In the genomic region with DNA sequence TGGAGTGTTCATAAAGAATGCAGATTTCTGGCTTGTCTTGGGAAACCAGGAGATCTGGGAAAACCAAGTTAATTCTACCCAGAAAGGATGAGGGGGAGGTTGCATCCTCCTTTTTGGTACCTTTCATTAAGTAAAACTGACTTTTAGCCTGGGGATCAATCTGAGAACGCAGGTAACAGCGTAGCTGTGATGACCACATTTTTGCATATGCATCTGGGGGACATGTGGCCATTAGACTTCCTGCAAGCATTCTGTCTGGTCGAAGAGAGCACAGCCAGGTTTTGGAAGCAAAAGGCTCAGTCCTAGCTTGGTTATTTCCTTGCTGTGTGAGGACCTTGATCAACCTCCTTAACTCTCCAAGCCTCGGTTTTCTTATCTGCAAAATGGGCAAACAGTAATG, we compare ENCODE assay signal across 24 cellular contexts.
DNase-seq lines count a peak whose midpoint lies in the region; ATAC-seq, FAIRE-seq and TF ChIP-seq lines count a peak whose summit lies in the region.
"Had no signal": no experiment of that assay in that cellular context is flagged by ENCODE, and none has a peak within 500 bp of the region (broad histone marks: within the 10 kb centered on the region; RNA-seq: fewer than 3 reads in every experiment).

No MANE protein-coding gene starts in this region.

- no peaks in the 10 kb centered on the region for H3K9me3 ChIP-seq in K562 (replicated peaks; ENCODE audit: control insufficient read depth, insufficient read depth, low read depth, low read length)
- H3K9me3 ChIP-seq: BE2C had no signal

- H3K36me3 Mint-ChIP-seq in osteocyte (ENCODE audit: unreplicated experiment), result no peaks in the 10 kb centered on the region
- H3K36me3 Mint-ChIP-seq: CD4-positive, CD25-positive, alpha-beta regulatory T cell; CD8-positive, alpha-beta memory T cell had no signal

- no peak overlapping the region for H2AFZ ChIP-seq in K562 (ENCODE audit: low read depth, low read length)
- H2AFZ ChIP-seq: GM23338 had no signal

- ATAC-seq in K562 (no peak), GM21619 (IDR thresholded peaks at IDR 0.05; ENCODE audit: unreplicated experiment) (no peak)
- ATAC-seq: GM23338 had no signal

- CTCF ChIA-PET in K562 (lab: Yijun Ruan, JAX; ENCODE audit: low intra/inter-chr PET ratio), result no interaction called here

- peaks cover 0 to 4% of the 10 kb centered on the region in 2 experiments; a peak in 1 of 5 replicates for H3K27me3 ChIP-seq in K562 (ENCODE audit: control insufficient read depth in 2 of 2, insufficient read depth in 2 of 2, low read length in 2 of 2)
- H3K27me3 ChIP-seq: BE2C had no signal

- POLR2A ChIA-PET in K562 (lab: Yijun Ruan, JAX), result no interaction called here

- no peak for TF ChIP-seq EP300 in K562 (IDR thresholded peaks at IDR 0.05; ENCODE audit: low read length)

- peaks cover 8% of the 10 kb centered on the region for H3K4me1 Mint-ChIP-seq in osteocyte (ENCODE audit: unreplicated experiment)
- H3K4me1 Mint-ChIP-seq: CD4-positive, CD25-positive, alpha-beta regulatory T cell; CD8-positive, alpha-beta memory T cell had no signal

- intact Hi-C loops in K562 (cut with micrococcal nuclease), result no loop called here

- H3K27me3 Mint-ChIP-seq in osteocyte (ENCODE audit: unreplicated experiment), result peaks cover 13% of the 10 kb centered on the region

- no peak overlapping the region for H3K4me3 Mint-ChIP-seq in osteocyte (ENCODE audit: unreplicated experiment)
- H3K4me3 Mint-ChIP-seq: CD4-positive, CD25-positive, alpha-beta regulatory T cell; CD8-positive, alpha-beta memory T cell; GM23338 had no signal

- DNase-seq in GM12865 (ENCODE audit: low read depth) (peak; percentile 20), GM12891 (ENCODE audit: insufficient read length, low spot score) (peak; percentile 30), K562 (ENCODE audit: extremely low read depth in 1 of 4, low spot score in 3 of 4) (no peak), osteocyte (ENCODE audit: extremely low spot score, unreplicated experiment) (peak; percentile 21), middle frontal gyrus (ENCODE audit: extremely low spot score, low spot score) (no peak)
- DNase-seq: ACHN; BE2C; C1 segment of cervical spinal cord; CD4-positive, CD25-positive, alpha-beta regulatory T cell; CD8-positive, alpha-beta memory T cell; COR-L47; DMS 273 treated with DMSO at 0.1 percent for 48 hours; DMS53; DND-41; EL; HCEC 1CT; IMR-90; KBM-7 had no signal

- in situ Hi-C loops in K562 (cut with MboI), result no loop called here

- no peaks in the 10 kb centered on the region for H3K9me1 ChIP-seq in K562 (ENCODE audit: control insufficient read depth, insufficient read depth, low read length)

- BruUV-seq in K562 (replicated peaks; lab: Mats Ljungman, UMichigan), result no TSS peak

- H3K4me3 ChIP-seq in GM12865 (ENCODE audit: low read depth, low read length) (no peak overlapping the region), K562 (no peak overlapping the region)
- H3K4me3 ChIP-seq: GM23338 had no signal

- H4K20me1 ChIP-seq in K562 (replicated peaks; ENCODE audit: control insufficient read depth, insufficient read depth, low read length), result no peaks in the 10 kb centered on the region

- FAIRE-seq in GM12891 (lab: Jason Lieb, UNC) (no peak), K562 (lab: Jason Lieb, UNC) (no peak)
- FAIRE-seq: A204.1, GM19239, H54 had no signal

- no peak overlapping the region for H3K27ac ChIP-seq in K562 (ENCODE audit: extremely low read depth, low read depth, low read length)
- H3K27ac ChIP-seq: HL-60 had no signal

- no peak overlapping the region for H3K9ac ChIP-seq in K562 (ENCODE audit: insufficient read depth in 1 of 2, low read depth in 2 of 2, low read length in 2 of 2)

- TF ChIP-seq RAD21 in K562 (CRISPR knock-in tag; conservative IDR thresholded peaks at IDR 0.05 in 1 of 2, IDR thresholded peaks at IDR 0.05 in 1 of 2), result no peak

- TF ChIP-seq CTCF in GM12865 (IDR thresholded peaks at IDR 0.05; ENCODE audit: insufficient read depth, low read depth, low read length, missing control alignments) (no peak), K562 (IDR thresholded peaks at IDR 0.05 in 2 of 3, conservative IDR thresholded peaks at IDR 0.05 in 1 of 3; ENCODE audit: insufficient read depth in 2 of 3, low read depth in 1 of 3, low read length in 3 of 3) (no peak), osteocyte (IDR thresholded peaks at IDR 0.05) (no peak)

- no peaks in the 10 kb centered on the region for H3K36me3 ChIP-seq in K562 (ENCODE audit: control insufficient read depth, insufficient read depth, low read length)
- H3K36me3 ChIP-seq: BE2C had no signal

- peaks cover 7% of the 10 kb centered on the region for H3K9me3 Mint-ChIP-seq in osteocyte (ENCODE audit: unreplicated experiment)
- H3K9me3 Mint-ChIP-seq: CD8-positive, alpha-beta memory T cell; GM23338 had no signal

- H3K79me2 ChIP-seq in K562 (ENCODE audit: control insufficient read depth, insufficient read depth, low read length), result no peaks in the 10 kb centered on the region

- WGBS in K562 (ENCODE audit: insufficient coverage, low coverage, missing lambda C conversion rate), result 14% methylated on average over 4 of the region's 4 CpGs

- TF ChIP-seq POLR2A in GM12891 (IDR thresholded peaks at IDR 0.05; ENCODE audit: low read depth, low read length), result no peak
- TF ChIP-seq POLR2A in K562 (conservative IDR thresholded peaks at IDR 0.05), result no peak

- no peak overlapping the region for H3K27ac Mint-ChIP-seq in osteocyte (ENCODE audit: unreplicated experiment)
- H3K27ac Mint-ChIP-seq: CD4-positive, CD25-positive, alpha-beta regulatory T cell; GM23338 had no signal

- H3K4me2 ChIP-seq in K562 (ENCODE audit: insufficient read depth, low read length), result no peak overlapping the region
- H3K4me2 ChIP-seq: GM23338 had no signal

- H3K4me1 ChIP-seq in K562 (replicated peaks in 1 of 2; ENCODE audit: control insufficient read depth in 2 of 2, insufficient read depth in 2 of 2, low read length in 2 of 2), result no peaks in the 10 kb centered on the region; a peak in 1 of 5 replicates
- H3K4me1 ChIP-seq: BE2C had no signal

TF ChIP-seq in GM12891, 5 proteins besides CTCF, POLR2A, EP300 and RAD21:
- TF ChIP-seq SPI1 (IDR thresholded peaks at IDR 0.05; ENCODE audit: low read depth, low read length) (no peak), POLR2AphosphoS5 (IDR thresholded peaks at IDR 0.05; ENCODE audit: low read depth, low read length) (no peak), PAX5 (IDR thresholded peaks at IDR 0.05; ENCODE audit: insufficient read depth, low read length, severe bottlenecking) (no peak), TAF1 (IDR thresholded peaks at IDR 0.05; ENCODE audit: low read depth, low read length) (no peak), POU2F2 (IDR thresholded peaks at IDR 0.05; ENCODE audit: low read depth, low read length) (peak; percentile 97)

TF ChIP-seq in K562, 482 proteins besides CTCF, POLR2A, EP300 and RAD21:
- peak; percentile 30 for TF ChIP-seq RBM25 (IDR thresholded peaks at IDR 0.05; ENCODE audit: low read depth, low read length, severe bottlenecking)
- TF ChIP-seq FOXK1 (CRISPR knock-in tag; IDR thresholded peaks at IDR 0.05; ENCODE audit: borderline replicate concordance), result no peak
- TF ChIP-seq, protein P1, sequence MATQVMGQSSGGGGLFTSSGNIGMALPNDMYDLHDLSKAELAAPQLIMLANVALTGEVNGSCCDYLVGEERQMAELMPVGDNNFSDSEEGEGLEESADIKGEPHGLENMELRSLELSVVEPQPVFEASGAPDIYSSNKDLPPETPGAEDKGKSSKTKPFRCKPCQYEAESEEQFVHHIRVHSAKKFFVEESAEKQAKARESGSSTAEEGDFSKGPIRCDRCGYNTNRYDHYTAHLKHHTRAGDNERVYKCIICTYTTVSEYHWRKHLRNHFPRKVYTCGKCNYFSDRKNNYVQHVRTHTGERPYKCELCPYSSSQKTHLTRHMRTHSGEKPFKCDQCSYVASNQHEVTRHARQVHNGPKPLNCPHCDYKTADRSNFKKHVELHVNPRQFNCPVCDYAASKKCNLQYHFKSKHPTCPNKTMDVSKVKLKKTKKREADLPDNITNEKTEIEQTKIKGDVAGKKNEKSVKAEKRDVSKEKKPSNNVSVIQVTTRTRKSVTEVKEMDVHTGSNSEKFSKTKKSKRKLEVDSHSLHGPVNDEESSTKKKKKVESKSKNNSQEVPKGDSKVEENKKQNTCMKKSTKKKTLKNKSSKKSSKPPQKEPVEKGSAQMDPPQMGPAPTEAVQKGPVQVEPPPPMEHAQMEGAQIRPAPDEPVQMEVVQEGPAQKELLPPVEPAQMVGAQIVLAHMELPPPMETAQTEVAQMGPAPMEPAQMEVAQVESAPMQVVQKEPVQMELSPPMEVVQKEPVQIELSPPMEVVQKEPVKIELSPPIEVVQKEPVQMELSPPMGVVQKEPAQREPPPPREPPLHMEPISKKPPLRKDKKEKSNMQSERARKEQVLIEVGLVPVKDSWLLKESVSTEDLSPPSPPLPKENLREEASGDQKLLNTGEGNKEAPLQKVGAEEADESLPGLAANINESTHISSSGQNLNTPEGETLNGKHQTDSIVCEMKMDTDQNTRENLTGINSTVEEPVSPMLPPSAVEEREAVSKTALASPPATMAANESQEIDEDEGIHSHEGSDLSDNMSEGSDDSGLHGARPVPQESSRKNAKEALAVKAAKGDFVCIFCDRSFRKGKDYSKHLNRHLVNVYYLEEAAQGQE (CRISPR knock-in tag; IDR thresholded peaks at IDR 0.05; ENCODE audit: low read depth), result no peak

Comparison
In these comparisons a context has a peak if more than half of its experiments do, and no peak if none do; other contexts are left out.
1. DNase-seq: peak in GM12865 (single experiment), GM12891 (single experiment) and osteocyte (single experiment); none in K562 (0 of 4) and middle frontal gyrus (single experiment).